In the genomic region with DNA sequence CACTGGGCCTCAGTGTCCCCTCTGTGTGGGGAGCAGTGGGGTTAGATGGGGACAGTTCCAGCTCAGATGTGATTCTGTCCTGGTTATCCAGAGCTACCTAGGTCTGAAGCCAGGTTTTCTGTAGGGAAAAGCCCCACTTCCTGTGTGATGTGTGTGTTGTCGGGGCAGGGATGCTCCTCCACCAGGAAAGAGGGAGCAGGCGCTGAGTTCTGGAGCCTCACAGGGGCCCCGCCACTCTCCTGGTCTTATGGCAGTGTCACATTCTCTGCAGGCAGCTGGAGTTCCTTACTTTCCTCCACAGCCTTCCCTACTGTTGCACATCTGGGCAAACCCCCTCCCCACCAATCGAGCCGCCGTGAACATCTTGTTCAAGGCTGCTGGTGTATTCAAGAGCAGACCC, we compare ENCODE assay signal across 1 cellular context.
TF ChIP-seq lines count a peak whose summit lies in the region.

No MANE protein-coding gene starts in this region.

TF ChIP-seq in K562, 482 proteins besides CTCF, POLR2A, EP300 and RAD21:
- TF ChIP-seq, protein P1, sequence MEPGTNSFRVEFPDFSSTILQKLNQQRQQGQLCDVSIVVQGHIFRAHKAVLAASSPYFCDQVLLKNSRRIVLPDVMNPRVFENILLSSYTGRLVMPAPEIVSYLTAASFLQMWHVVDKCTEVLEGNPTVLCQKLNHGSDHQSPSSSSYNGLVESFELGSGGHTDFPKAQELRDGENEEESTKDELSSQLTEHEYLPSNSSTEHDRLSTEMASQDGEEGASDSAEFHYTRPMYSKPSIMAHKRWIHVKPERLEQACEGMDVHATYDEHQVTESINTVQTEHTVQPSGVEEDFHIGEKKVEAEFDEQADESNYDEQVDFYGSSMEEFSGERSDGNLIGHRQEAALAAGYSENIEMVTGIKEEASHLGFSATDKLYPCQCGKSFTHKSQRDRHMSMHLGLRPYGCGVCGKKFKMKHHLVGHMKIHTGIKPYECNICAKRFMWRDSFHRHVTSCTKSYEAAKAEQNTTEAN (CRISPR knock-in tag; IDR thresholded peaks at IDR 0.05): no peak
- TF ChIP-seq TRIM28 (IDR thresholded peaks at IDR 0.05): no peak
- TF ChIP-seq TCFL5 (CRISPR knock-in tag; conservative IDR thresholded peaks at IDR 0.05): no peak
- TF ChIP-seq PHF20 (IDR thresholded peaks at IDR 0.05; ENCODE audit: partially characterized antibody): no peak
- TF ChIP-seq SOX6 (IDR thresholded peaks at IDR 0.05): no peak
- TF ChIP-seq L3MBTL2 (IDR thresholded peaks at IDR 0.05): no peak
